8 cellular contexts compared by ENCODE assay signal in the genomic region with DNA sequence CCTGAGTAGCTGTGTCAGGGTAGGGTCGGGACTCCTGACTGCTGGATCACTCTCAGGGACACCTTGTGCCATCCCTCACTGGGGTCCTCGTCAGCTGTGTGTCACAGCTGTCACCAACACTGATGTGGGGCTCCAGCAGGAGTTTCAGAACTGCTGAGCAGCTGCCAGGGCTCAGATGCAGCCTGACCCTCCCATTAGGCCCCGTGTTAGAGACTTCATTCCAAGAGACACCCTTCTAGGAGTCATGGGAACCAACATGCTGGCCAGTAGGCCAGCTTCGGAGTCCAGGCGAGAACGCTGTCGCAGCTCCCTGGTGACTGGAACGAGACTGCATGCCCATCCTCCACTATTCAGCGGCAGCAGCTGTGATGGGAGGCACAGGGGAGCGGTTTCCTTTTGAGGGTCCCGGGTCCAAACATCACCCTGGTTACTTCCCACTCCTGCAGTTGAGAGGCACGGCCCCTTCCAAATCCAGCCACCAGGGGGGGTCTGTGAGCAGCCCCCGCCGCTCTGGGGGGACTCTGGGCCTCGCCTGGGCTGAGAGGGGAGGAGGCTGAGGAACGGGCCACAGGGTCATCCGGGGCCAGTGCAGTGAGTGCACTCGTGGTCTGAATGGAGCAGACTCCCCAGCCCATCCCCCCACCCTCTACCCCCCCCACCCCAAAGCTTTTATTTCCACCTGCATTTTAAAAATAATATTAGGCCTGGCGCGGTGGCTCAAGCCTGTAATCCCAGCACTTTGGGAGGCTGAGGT. TPM values are rescaled to one million over a fixed set of nuclear protein-coding genes. Genes with fewer than 3 reads are reported as not detected.
A peak's percentile ranks its signal among the peaks of the same experiment; 100 is the strongest.
DNase-seq lines count a peak whose midpoint lies in the region; ATAC-seq and TF ChIP-seq lines count a peak whose summit lies in the region.

No MANE protein-coding gene starts in this region.

- H3K79me2 ChIP-seq in SU-DHL-6 (ENCODE audit: insufficient read depth, low read length), result no peaks in the 10 kb centered on the region

- peaks cover 93% of the 10 kb centered on the region for H3K4me1 Mint-ChIP-seq in activated naive CD8-positive, alpha-beta T cell treated with anti-CD3 and anti-CD28 coated beads, Interleukin-2, amount 50 U/mL, for 24 hours

- H3K9me2 ChIP-seq in SU-DHL-6 (replicated peaks; ENCODE audit: insufficient read depth, low read length), result no peaks in the 10 kb centered on the region

- H4K20me1 ChIP-seq in SU-DHL-6 (ENCODE audit: low read depth, low read length), result no peaks in the 10 kb centered on the region

- no peak overlapping the region for H3K4me3 ChIP-seq in SU-DHL-6 (ENCODE audit: insufficient read depth, low read length, poor library complexity, severe bottlenecking)
- H3K4me3 ChIP-seq in right atrium auricular region, result no peak overlapping the region

- no peak overlapping the region for H3K9ac ChIP-seq in SU-DHL-6 (ENCODE audit: low read length)

- no peak overlapping the region for H3K4me3 Mint-ChIP-seq in activated naive CD8-positive, alpha-beta T cell treated with anti-CD3 and anti-CD28 coated beads, Interleukin-2, amount 50 U/mL, for 24 hours

- H3K36me3 ChIP-seq in SU-DHL-6 (ENCODE audit: low read length) (no peaks in the 10 kb centered on the region), right atrium auricular region (no peaks in the 10 kb centered on the region)

- ATAC-seq in HG02798 (IDR thresholded peaks at IDR 0.05; ENCODE audit: poor library complexity, unreplicated experiment) (peak; percentile 26), HG02623 (IDR thresholded peaks at IDR 0.05; ENCODE audit: unreplicated experiment) (no peak), GM21786 (IDR thresholded peaks at IDR 0.05; ENCODE audit: unreplicated experiment) (no peak)
- no peak for ATAC-seq in activated naive CD8-positive, alpha-beta T cell treated with anti-CD3 and anti-CD28 coated beads, Interleukin-2, amount 50 U/mL, for 24 hours

- no peak overlapping the region for H2AFZ ChIP-seq in SU-DHL-6 (ENCODE audit: low read depth, low read length, severe bottlenecking)

- peak in 13 of 14 donors; percentile 17 to 82 (median 59) for DNase-seq in C1 segment of cervical spinal cord (lab: John Stamatoyannopoulos, UW)
- peak; percentile 88 for DNase-seq in activated naive CD8-positive, alpha-beta T cell treated with anti-CD3 and anti-CD28 coated beads, Interleukin-2, amount 50 U/mL, for 24 hours
- no peak for DNase-seq in right atrium auricular region (ENCODE audit: low spot score)
- DNase-seq in stimulated activated CD4-positive, alpha-beta T cell treated with anti-CD3 and anti-CD28 coated beads, Interleukin-12 subunit alpha, Interleukin-12 subunit beta, amount 100 ng/mL, for 24 hours (ENCODE audit: low read depth in 2 of 2), result peak; percentile 57 to 69

- no peaks in the 10 kb centered on the region for H3F3A ChIP-seq in SU-DHL-6 (ENCODE audit: insufficient read depth)

- H3K27ac ChIP-seq in SU-DHL-6 (ENCODE audit: low read depth, low read length), result no peak overlapping the region
- H3K27ac ChIP-seq in right atrium auricular region, result no peak overlapping the region

- H3K9me3 ChIP-seq in SU-DHL-6 (ENCODE audit: insufficient read depth, low read length) (no peaks in the 10 kb centered on the region), right atrium auricular region (no peaks in the 10 kb centered on the region)

- TF ChIP-seq CTCF in SU-DHL-6 (IDR thresholded peaks at IDR 0.05; ENCODE audit: insufficient read depth, low read length, poor library complexity, severe bottlenecking), result peak; percentile 93
- peak; percentile 89 to 94 for TF ChIP-seq CTCF in right atrium auricular region (IDR thresholded peaks at IDR 0.05)

- no peaks in the 10 kb centered on the region for H3K27me3 Mint-ChIP-seq in activated naive CD8-positive, alpha-beta T cell treated with anti-CD3 and anti-CD28 coated beads, Interleukin-2, amount 50 U/mL, for 24 hours

- no peaks in the 10 kb centered on the region for H3K27me3 ChIP-seq in SU-DHL-6 (ENCODE audit: low read length)
- H3K27me3 ChIP-seq in right atrium auricular region, result no peaks in the 10 kb centered on the region

- no peaks in the 10 kb centered on the region for H3K36me3 Mint-ChIP-seq in activated naive CD8-positive, alpha-beta T cell treated with anti-CD3 and anti-CD28 coated beads, Interleukin-2, amount 50 U/mL, for 24 hours (ENCODE audit: low read depth)

- H3K4me2 ChIP-seq in SU-DHL-6 (ENCODE audit: low read depth, low read length, poor library complexity, severe bottlenecking), result no peak overlapping the region

- peak overlapping the region; percentile 35 for H3K27ac Mint-ChIP-seq in activated naive CD8-positive, alpha-beta T cell treated with anti-CD3 and anti-CD28 coated beads, Interleukin-2, amount 50 U/mL, for 24 hours

- H3K4me1 ChIP-seq in right atrium auricular region, result peaks cover 0 to 8% of the 10 kb centered on the region in 2 donors

- H3K9me3 Mint-ChIP-seq in activated naive CD8-positive, alpha-beta T cell treated with anti-CD3 and anti-CD28 coated beads, Interleukin-2, amount 50 U/mL, for 24 hours, result no peaks in the 10 kb centered on the region

RNA-seq across cellular contexts. Expression of gene TCF7, which starts 12.6 kb away (rescaled TPM):
- 1 to 10 TPM; 1.3 to 1.7 TPM for total RNA-seq in right atrium auricular region
